Comparison of ENCODE assay signal across 1 cellular context in the genomic region with DNA sequence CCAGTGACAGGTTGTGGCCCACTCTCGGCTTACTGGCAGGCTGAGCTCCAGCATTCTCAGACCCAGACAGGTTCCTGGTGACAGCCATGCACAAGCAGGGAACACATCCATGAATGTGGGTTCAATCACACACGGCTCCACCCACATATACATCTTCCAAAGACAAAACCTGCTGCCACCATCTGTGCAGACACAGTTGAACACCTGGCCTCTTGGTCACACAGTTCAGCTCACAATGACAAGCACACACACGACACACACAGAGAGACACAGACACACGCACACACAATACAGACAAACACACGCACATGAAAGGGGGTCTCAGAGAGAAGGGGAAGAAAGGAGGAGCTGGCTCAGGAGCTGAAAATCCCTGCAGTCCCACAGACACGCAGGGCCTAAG.
TF ChIP-seq lines count a peak whose summit lies in the region.

No MANE protein-coding gene starts in this region.

TF ChIP-seq in H1, 55 proteins besides CTCF, POLR2A, EP300 and RAD21:
- no peak for TF ChIP-seq TEAD4 (IDR thresholded peaks at IDR 0.05; ENCODE audit: low read depth, low read length)
- TF ChIP-seq YY1 (IDR thresholded peaks at IDR 0.05; ENCODE audit: low read depth, low read length), result no peak
- TF ChIP-seq KDM4A (IDR thresholded peaks at IDR 0.05; ENCODE audit: low read depth, low read length, severe bottlenecking), result no peak
- no peak for TF ChIP-seq CBX8 (IDR thresholded peaks at IDR 0.05; ENCODE audit: borderline replicate concordance, low read depth, low read length)
- no peak for TF ChIP-seq JUND (IDR thresholded peaks at IDR 0.05; ENCODE audit: low read length)
- TF ChIP-seq BACH1 (IDR thresholded peaks at IDR 0.05; ENCODE audit: low read length), result no peak
- no peak for TF ChIP-seq SIX5 (IDR thresholded peaks at IDR 0.05; ENCODE audit: low read depth, low read length)
- TF ChIP-seq MAX (IDR thresholded peaks at IDR 0.05), result no peak
- TF ChIP-seq EGR1 (IDR thresholded peaks at IDR 0.05; ENCODE audit: borderline replicate concordance, low read depth, low read length), result no peak
- TF ChIP-seq, protein P1, sequence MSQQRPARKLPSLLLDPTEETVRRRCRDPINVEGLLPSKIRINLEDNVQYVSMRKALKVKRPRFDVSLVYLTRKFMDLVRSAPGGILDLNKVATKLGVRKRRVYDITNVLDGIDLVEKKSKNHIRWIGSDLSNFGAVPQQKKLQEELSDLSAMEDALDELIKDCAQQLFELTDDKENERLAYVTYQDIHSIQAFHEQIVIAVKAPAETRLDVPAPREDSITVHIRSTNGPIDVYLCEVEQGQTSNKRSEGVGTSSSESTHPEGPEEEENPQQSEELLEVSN (IDR thresholded peaks at IDR 0.05), result no peak
- TF ChIP-seq PHF8 (conservative IDR thresholded peaks at IDR 0.05; ENCODE audit: low read depth, low read length), result no peak
- no peak for TF ChIP-seq SRF (IDR thresholded peaks at IDR 0.05; ENCODE audit: low read depth, low read length)
- TF ChIP-seq SP4 (IDR thresholded peaks at IDR 0.05; ENCODE audit: low read length), result no peak
- TF ChIP-seq JUN (IDR thresholded peaks at IDR 0.05; ENCODE audit: low read depth, low read length), result no peak
- TF ChIP-seq, protein P2, sequence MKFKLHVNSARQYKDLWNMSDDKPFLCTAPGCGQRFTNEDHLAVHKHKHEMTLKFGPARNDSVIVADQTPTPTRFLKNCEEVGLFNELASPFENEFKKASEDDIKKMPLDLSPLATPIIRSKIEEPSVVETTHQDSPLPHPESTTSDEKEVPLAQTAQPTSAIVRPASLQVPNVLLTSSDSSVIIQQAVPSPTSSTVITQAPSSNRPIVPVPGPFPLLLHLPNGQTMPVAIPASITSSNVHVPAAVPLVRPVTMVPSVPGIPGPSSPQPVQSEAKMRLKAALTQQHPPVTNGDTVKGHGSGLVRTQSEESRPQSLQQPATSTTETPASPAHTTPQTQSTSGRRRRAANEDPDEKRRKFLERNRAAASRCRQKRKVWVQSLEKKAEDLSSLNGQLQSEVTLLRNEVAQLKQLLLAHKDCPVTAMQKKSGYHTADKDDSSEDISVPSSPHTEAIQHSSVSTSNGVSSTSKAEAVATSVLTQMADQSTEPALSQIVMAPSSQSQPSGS (IDR thresholded peaks at IDR 0.05; ENCODE audit: low read length), result no peak
- TF ChIP-seq TAF7 (optimal IDR thresholded peaks at IDR 0.05; ENCODE audit: borderline replicate concordance, low read depth, low read length), result no peak
- TF ChIP-seq CREB1 (IDR thresholded peaks at IDR 0.05), result no peak
